In genomic region chr15:56879502-56879901, GRCh38 we compare ENCODE assay signal across 17 cellular contexts. TPM values are rescaled to one million over a fixed set of nuclear protein-coding genes. Genes with fewer than 3 reads are reported as not detected.
A peak's percentile ranks its signal among the peaks of the same experiment; 100 is the strongest.
DNase-seq lines count a peak whose midpoint lies in the region; ATAC-seq and TF ChIP-seq lines count a peak whose summit lies in the region.
"Had no signal": no experiment of that assay in that cellular context is flagged by ENCODE, and none has a peak within 500 bp of the region (broad histone marks: within the 10 kb centered on the region; RNA-seq: fewer than 3 reads in every experiment).

No MANE protein-coding gene starts in this region.

- no peak for TF ChIP-seq EP300 in gastroesophageal sphincter (IDR thresholded peaks at IDR 0.05)

- no peaks in the 10 kb centered on the region for H3K9me3 ChIP-seq in HCT116 (ENCODE audit: control insufficient read depth in 1 of 2, insufficient read depth in 1 of 2, low read depth in 1 of 2, low read length in 2 of 2)
- no peaks in the 10 kb centered on the region for H3K9me3 ChIP-seq in neuronal stem cell (replicated peaks in 1 of 2; ENCODE audit: control insufficient read depth in 2 of 2, insufficient read depth in 1 of 2, low read depth in 1 of 2, low read length in 2 of 2)
- H3K9me3 ChIP-seq in gastroesophageal sphincter = no peaks in the 10 kb centered on the region
- H3K9me3 ChIP-seq: BLaER1, Caco-2 had no signal

- RAD21 ChIA-PET in HCT116 (lab: Charles Lee; ENCODE audit: low non-redundant PET in 1 of 2, low total read pairs in 2 of 2, uncharacterized antibody in 2 of 2, unreplicated experiment in 2 of 2) = no interaction called here

- H3K27ac ChIP-seq in HCT116 (ENCODE audit: low read depth, low read length) (no peak overlapping the region), neuronal stem cell (replicated peaks; ENCODE audit: low read length) (no peak overlapping the region), gastroesophageal sphincter (no peak overlapping the region)
- H3K27ac ChIP-seq: BLaER1, C4-2B had no signal

- TF ChIP-seq POLR2A in HCT116 (IDR thresholded peaks at IDR 0.05; ENCODE audit: borderline replicate concordance, extremely low read depth, insufficient read depth, insufficient read length) (no peak), gastroesophageal sphincter (IDR thresholded peaks at IDR 0.05) (no peak)

- DNase-seq in HCT116 (ENCODE audit: low read depth, low spot score) (no peak), NCI-H82 (lab: John Stamatoyannopoulos, UW) (peak; percentile 71), glutamatergic neuron (no peak), neuronal stem cell (ENCODE audit: low spot score) (no peak), LoVo (ENCODE audit: low spot score) (no peak)
- DNase-seq: Caco-2; CD4-positive, CD25-positive, alpha-beta regulatory T cell; CD8-positive, alpha-beta T cell; DMS153; DND-41; H9; HFFc6 had no signal

- peak overlapping the region; percentile 46 for H3K27ac Mint-ChIP-seq in glutamatergic neuron (ENCODE audit: unreplicated experiment)
- H3K27ac Mint-ChIP-seq: B cell; CD4-positive, CD25-positive, alpha-beta regulatory T cell; CD8-positive, alpha-beta T cell; GM23338; H9; HFFc6 had no signal

- H2BK12ac ChIP-seq in neuronal stem cell (ENCODE audit: low read length) = no peak overlapping the region

- H3K4me3 Mint-ChIP-seq in glutamatergic neuron (ENCODE audit: unreplicated experiment) = no peak overlapping the region
- H3K4me3 Mint-ChIP-seq: B cell; CD8-positive, alpha-beta T cell; GM23338; H9; HFFc6 had no signal

- H2BK15ac ChIP-seq in neuronal stem cell (ENCODE audit: low read length) = no peak overlapping the region

- no peak for TF ChIP-seq CTCF in HCT116 (IDR thresholded peaks at IDR 0.05 in 2 of 3, conservative IDR thresholded peaks at IDR 0.05 in 1 of 3; ENCODE audit: borderline replicate concordance in 1 of 3, insufficient read depth in 1 of 3, low read depth in 2 of 3, low read length in 2 of 3)
- no peak for TF ChIP-seq CTCF in glutamatergic neuron (IDR thresholded peaks at IDR 0.05; ENCODE audit: partially characterized antibody, unreplicated experiment)
- TF ChIP-seq CTCF in gastroesophageal sphincter (IDR thresholded peaks at IDR 0.05) = no peak

- H3K4ac ChIP-seq in neuronal stem cell (ENCODE audit: low read length) = no peak overlapping the region

- no CpG with 5 or more reads among the region's 2 CpGs for WGBS in neuronal stem cell (ENCODE audit: extremely low coverage in 2 of 2, insufficient read length in 2 of 2, insufficient replicate concordance in 1 of 2), 2 donors
- 64 to 100% methylated on average over 2 of the region's 2 CpGs for WGBS in gastroesophageal sphincter (ENCODE audit: low coverage in 1 of 2), 2 donors

- POLR2A ChIA-PET in HCT116 (lab: Charles Lee) = no interaction called here

- H3K36me3 Mint-ChIP-seq in glutamatergic neuron (ENCODE audit: unreplicated experiment) = no peaks in the 10 kb centered on the region
- H3K36me3 Mint-ChIP-seq: CD4-positive, CD25-positive, alpha-beta regulatory T cell; CD8-positive, alpha-beta T cell had no signal

- no peak for ATAC-seq in HCT116
- no peak for ATAC-seq in gastroesophageal sphincter
- ATAC-seq: CD8-positive, alpha-beta T cell; GM23338 had no signal

- no peaks in the 10 kb centered on the region for H3K79me1 ChIP-seq in neuronal stem cell (ENCODE audit: low read depth, low read length)

- H3K9ac ChIP-seq in HCT116 (ENCODE audit: low read length) = no peak overlapping the region
- no peak overlapping the region for H3K9ac ChIP-seq in neuronal stem cell (ENCODE audit: low read depth, low read length, poor library complexity)
- H3K9ac ChIP-seq: BLaER1 had no signal

- H3K36me3 ChIP-seq in HCT116 (ENCODE audit: control insufficient read depth in 1 of 2, insufficient read depth in 2 of 2, low read length in 2 of 2) (no peaks in the 10 kb centered on the region), neuronal stem cell (replicated peaks in 1 of 2; ENCODE audit: control insufficient read depth in 2 of 2, insufficient read depth in 2 of 2, low read length in 2 of 2) (no peaks in the 10 kb centered on the region), gastroesophageal sphincter (no peaks in the 10 kb centered on the region)
- H3K36me3 ChIP-seq: BLaER1 had no signal

- no peak overlapping the region for H4K8ac ChIP-seq in neuronal stem cell (ENCODE audit: low read depth, low read length)

- no peak overlapping the region for H4K91ac ChIP-seq in neuronal stem cell (ENCODE audit: low read depth, low read length, poor library complexity)

- peaks cover 7% of the 10 kb centered on the region for H3K4me1 Mint-ChIP-seq in glutamatergic neuron (ENCODE audit: low read depth, unreplicated experiment)
- H3K4me1 Mint-ChIP-seq: GM23338, H9 had no signal

- intact Hi-C loops in HCT116 (cut with micrococcal nuclease) = no loop called here

- H2BK5ac ChIP-seq in neuronal stem cell (ENCODE audit: low read length) = no peak overlapping the region

- H3K4me1 ChIP-seq in HCT116 (ENCODE audit: control insufficient read depth in 1 of 2, insufficient read depth in 2 of 2, low read length in 2 of 2) (no peaks in the 10 kb centered on the region), neuronal stem cell (ENCODE audit: control insufficient read depth in 2 of 2, insufficient read depth in 1 of 2, low read depth in 1 of 2, low read length in 2 of 2) (no peaks in the 10 kb centered on the region), gastroesophageal sphincter (no peaks in the 10 kb centered on the region)
- H3K4me1 ChIP-seq: BLaER1, Caco-2 had no signal

- H3K4me2 ChIP-seq in HCT116 (ENCODE audit: low read length) (no peak overlapping the region), neuronal stem cell (ENCODE audit: insufficient read depth, low read length, poor library complexity, severe bottlenecking) (no peak overlapping the region)
- H3K4me2 ChIP-seq: BLaER1, GM23338 had no signal

- CTCF ChIA-PET in HCT116 (lab: Charles Lee) = no interaction called here

- no peak overlapping the region for H2AK5ac ChIP-seq in neuronal stem cell (ENCODE audit: low read depth, low read length)

- no peak overlapping the region for H3K23ac ChIP-seq in neuronal stem cell (ENCODE audit: low read depth, low read length, poor library complexity)

- H2BK120ac ChIP-seq in neuronal stem cell (ENCODE audit: low read depth, low read length) = no peak overlapping the region

- no peak overlapping the region for H3K14ac ChIP-seq in neuronal stem cell (ENCODE audit: low read length)

- H3K79me2 ChIP-seq in HCT116 (ENCODE audit: insufficient read depth, low read length) = no peaks in the 10 kb centered on the region

- peaks cover 3% of the 10 kb centered on the region for H3K9me3 Mint-ChIP-seq in glutamatergic neuron (ENCODE audit: unreplicated experiment)
- H3K9me3 Mint-ChIP-seq: CD4-positive, CD25-positive, alpha-beta regulatory T cell; CD8-positive, alpha-beta T cell; GM23338; H9; HFFc6 had no signal

- H3K9me2 ChIP-seq in HCT116 (ENCODE audit: insufficient read depth) = no peaks in the 10 kb centered on the region

- no peaks in the 10 kb centered on the region for H4K20me1 ChIP-seq in HCT116 (ENCODE audit: insufficient read depth)
- H4K20me1 ChIP-seq: BLaER1 had no signal

- no peak for TF ChIP-seq RAD21 in HCT116 (IDR thresholded peaks at IDR 0.05; ENCODE audit: low read depth)

- peak overlapping the region; percentile 66 for H2AFZ ChIP-seq in HCT116 (ENCODE audit: low read depth, low read length, poor library complexity, severe bottlenecking)
- peak overlapping the region; percentile 1 for H2AFZ ChIP-seq in neuronal stem cell (ENCODE audit: low read length)
- H2AFZ ChIP-seq: GM23338 had no signal

- H3K4me3 ChIP-seq in HCT116 (replicated peaks in 1 of 2; ENCODE audit: low read depth in 1 of 2, low read length in 2 of 2) = no peak overlapping the region
- no peak overlapping the region for H3K4me3 ChIP-seq in neuronal stem cell (ENCODE audit: low read length in 2 of 2)
- H3K4me3 ChIP-seq in gastroesophageal sphincter = no peak overlapping the region
- H3K4me3 ChIP-seq: BLaER1, GM23338 had no signal

- BruUV-seq in HCT116 (replicated peaks; lab: Mats Ljungman, UMichigan) = no TSS peak

- H3K18ac ChIP-seq in neuronal stem cell (ENCODE audit: low read length) = no peak overlapping the region

- H3K27me3 Mint-ChIP-seq in glutamatergic neuron (ENCODE audit: unreplicated experiment) = peaks cover 3% of the 10 kb centered on the region
- H3K27me3 Mint-ChIP-seq: B cell; CD4-positive, CD25-positive, alpha-beta regulatory T cell had no signal

- no peaks in the 10 kb centered on the region for H3K27me3 ChIP-seq in HCT116 (ENCODE audit: insufficient read depth, low read length)
- no peaks in the 10 kb centered on the region for H3K27me3 ChIP-seq in neuronal stem cell (ENCODE audit: control insufficient read depth in 3 of 3, insufficient read depth in 3 of 3, low read depth in 1 of 3, low read length in 3 of 3)
- H3K27me3 ChIP-seq in gastroesophageal sphincter = no peaks in the 10 kb centered on the region
- H3K27me3 ChIP-seq: BLaER1 had no signal

TF ChIP-seq in HCT116, 20 proteins besides CTCF, POLR2A, EP300 and RAD21 (continues in another document):
- TF ChIP-seq MAX (IDR thresholded peaks at IDR 0.05) (no peak), JUND (IDR thresholded peaks at IDR 0.05) (no peak), CEBPB (IDR thresholded peaks at IDR 0.05; ENCODE audit: low read depth) (no peak), ELF1 (IDR thresholded peaks at IDR 0.05; ENCODE audit: borderline replicate concordance, low read depth) (no peak), CBX3 (IDR thresholded peaks at IDR 0.05; ENCODE audit: low read depth) (no peak), ZNF274 (IDR thresholded peaks at IDR 0.05; ENCODE audit: low read depth, low read length) (no peak), FOSL1 (IDR thresholded peaks at IDR 0.05; ENCODE audit: low read depth) (no peak)

RNA-seq across cellular contexts. Expression of gene TCF12, which starts 38.9 kb away (rescaled TPM):
- total RNA-seq in HCT116 (2021; ENCODE audit: unreplicated experiment) = 71.6 TPM
- polyA plus RNA-seq in HCT116 (2012) = 35.0 and 35.1 TPM in 2 replicates
- 140 TPM for total RNA-seq in glutamatergic neuron (ENCODE audit: unreplicated experiment)
- polyA plus RNA-seq in neuronal stem cell (2013, experiment 1 of 2) = 79.2 TPM
- 81.9 TPM for polyA plus RNA-seq in neuronal stem cell (2013, experiment 2 of 2)
- 100 to 1,000 TPM in 3 of 4 donors, 10 to 100 TPM in 1; 78.1 to 194 (median 154) TPM for total RNA-seq in gastroesophageal sphincter
